In the genomic region with DNA sequence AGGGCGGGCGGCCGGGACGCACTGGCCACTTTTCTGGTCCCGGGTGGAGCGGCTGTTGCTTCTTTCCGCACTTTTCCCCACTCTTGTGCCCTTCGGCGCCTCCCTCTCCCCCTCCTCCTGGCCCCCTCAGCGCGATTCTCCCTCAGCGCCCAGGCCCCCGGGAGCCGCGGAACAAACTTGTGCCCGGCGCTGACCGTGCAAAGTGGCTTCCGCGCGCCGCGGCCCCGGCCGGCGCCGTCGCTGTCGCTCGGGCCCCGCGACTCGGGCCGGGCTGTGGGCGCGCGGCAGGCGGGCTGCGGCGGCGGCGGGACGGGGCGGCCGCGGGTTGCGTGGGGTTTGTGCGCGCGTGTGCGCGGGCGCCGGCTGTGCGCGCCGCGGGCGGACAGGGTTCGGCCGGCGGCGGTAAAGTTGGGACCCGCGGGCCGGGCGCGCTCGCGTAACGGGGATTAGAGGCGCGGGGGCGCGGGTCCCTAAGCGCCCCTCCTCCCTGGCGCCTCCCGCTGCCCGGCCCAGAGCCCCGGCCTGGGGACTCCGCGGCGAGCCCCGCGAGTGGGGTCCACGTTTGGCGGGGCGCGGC, we compare ENCODE assay signal across 8 cellular contexts. TPM values are rescaled to one million over a fixed set of nuclear protein-coding genes. Genes with fewer than 3 reads are reported as not detected.
DNase-seq lines count a peak whose midpoint lies in the region; ATAC-seq, FAIRE-seq and TF ChIP-seq lines count a peak whose summit lies in the region.

No MANE protein-coding gene starts in this region.

- FAIRE-seq in K562 (lab: Jason Lieb, UNC) = no peak

- no peaks in the 10 kb centered on the region for H3K9me3 ChIP-seq in BLaER1
- H3K9me3 ChIP-seq in K562 (replicated peaks; ENCODE audit: control insufficient read depth, insufficient read depth, low read depth, low read length) = no peaks in the 10 kb centered on the region
- no peaks in the 10 kb centered on the region for H3K9me3 ChIP-seq in stomach smooth muscle (ENCODE audit: control insufficient read depth in 2 of 2, low read length in 2 of 2)

- WGBS in K562 (ENCODE audit: insufficient coverage, low coverage, missing lambda C conversion rate) = 0% methylated on average over 25 of the region's 89 CpGs

- H2AFZ ChIP-seq in K562 (ENCODE audit: low read depth, low read length) = peak overlapping the region; percentile 98

- H3K4me1 ChIP-seq in BLaER1 (peaks cover 25% of the 10 kb centered on the region), K562 (replicated peaks in 1 of 2; ENCODE audit: control insufficient read depth in 2 of 2, insufficient read depth in 2 of 2, low read length in 2 of 2) (peaks cover 7 to 26% of the 10 kb centered on the region in 2 experiments; a peak in 3 of 5 replicates), stomach smooth muscle (ENCODE audit: control insufficient read depth, insufficient read depth, low read length) (peaks cover 6% of the 10 kb centered on the region)

- peaks cover 8% of the 10 kb centered on the region; the same call in 2 of the 3 replicates for H3K79me2 ChIP-seq in K562 (ENCODE audit: control insufficient read depth, insufficient read depth, low read length)

- BruUV-seq in K562 (replicated peaks; lab: Mats Ljungman, UMichigan) = no TSS peak

- no peaks in the 10 kb centered on the region for H3K36me3 ChIP-seq in BLaER1
- H3K36me3 ChIP-seq in K562 (ENCODE audit: control insufficient read depth, insufficient read depth, low read length) = no peaks in the 10 kb centered on the region
- H3K36me3 ChIP-seq in stomach smooth muscle (ENCODE audit: control insufficient read depth in 2 of 2, insufficient read depth in 2 of 2, low read length in 2 of 2) = no peaks in the 10 kb centered on the region

- no peak for TF ChIP-seq EP300 in K562 (IDR thresholded peaks at IDR 0.05; ENCODE audit: low read length)

- H3K27ac ChIP-seq in BLaER1 (peak overlapping the region; percentile 46; the same call in 1 of the 2 replicates), K562 (ENCODE audit: extremely low read depth, low read depth, low read length) (peak overlapping the region; percentile 75), layer of hippocampus (ENCODE audit: low read depth, low read length) (peak overlapping the region; percentile 77), stomach smooth muscle (ENCODE audit: low read length) (peak overlapping the region; percentile 85)

- POLR2A ChIA-PET in K562 (lab: Yijun Ruan, JAX) = no interaction called here

- peak overlapping the region; percentile 99 for H3K4me2 ChIP-seq in BLaER1
- peak overlapping the region; percentile 86; the same call in 1 of the 2 replicates for H3K4me2 ChIP-seq in K562 (ENCODE audit: insufficient read depth, low read length)

- intact Hi-C loops in K562 (cut with micrococcal nuclease) = no loop called here

- ATAC-seq in GM19467 (IDR thresholded peaks at IDR 0.05; ENCODE audit: unreplicated experiment) (peak; percentile 7), K562 (peak; percentile 44)

- TF ChIP-seq RAD21 in K562 (CRISPR knock-in tag; conservative IDR thresholded peaks at IDR 0.05 in 1 of 2, IDR thresholded peaks at IDR 0.05 in 1 of 2) = no peak

- no peak for TF ChIP-seq POLR2A in K562 (conservative IDR thresholded peaks at IDR 0.05)

- peaks cover 50% of the 10 kb centered on the region for H3K27me3 ChIP-seq in BLaER1
- H3K27me3 ChIP-seq in K562 (ENCODE audit: control insufficient read depth in 2 of 2, insufficient read depth in 2 of 2, low read length in 2 of 2) = peaks cover 3 to 5% of the 10 kb centered on the region in 2 experiments; a peak in 3 of 5 replicates
- no peaks in the 10 kb centered on the region for H3K27me3 ChIP-seq in layer of hippocampus (ENCODE audit: control insufficient read depth, insufficient read depth, low read length)
- no peaks in the 10 kb centered on the region for H3K27me3 ChIP-seq in stomach smooth muscle (ENCODE audit: control insufficient read depth in 1 of 2, insufficient read depth in 2 of 2, low read length in 2 of 2)

- no peaks in the 10 kb centered on the region for H3K9me1 ChIP-seq in K562 (ENCODE audit: control insufficient read depth, insufficient read depth, low read length)

- peaks cover 47% of the 10 kb centered on the region for H4K20me1 ChIP-seq in BLaER1
- peaks cover 8% of the 10 kb centered on the region; the same call in 1 of the 2 replicates for H4K20me1 ChIP-seq in K562 (replicated peaks; ENCODE audit: control insufficient read depth, insufficient read depth, low read length)

- in situ Hi-C loops in KBM-7 (cut with MboI; ENCODE audit: low pct_unique_long_range_greater_than_20kb, low sequenced_read_pairs) = no loop called here
- in situ Hi-C loops in K562 (cut with MboI) = no loop called here

- CTCF ChIA-PET in K562 (lab: Yijun Ruan, JAX; ENCODE audit: low intra/inter-chr PET ratio) = no interaction called here

- peak overlapping the region; percentile 80 for H3K9ac ChIP-seq in BLaER1
- H3K9ac ChIP-seq in K562 (ENCODE audit: insufficient read depth in 1 of 2, low read depth in 2 of 2, low read length in 2 of 2) = peak overlapping the region; percentile 64 to 93; a peak in 3 of 4 replicates
- peak overlapping the region; percentile 80 to 85 for H3K9ac ChIP-seq in stomach smooth muscle (ENCODE audit: low read length in 2 of 2)

- DNase-seq in KBM-7 (peak; percentile 67), K562 (ENCODE audit: extremely low read depth in 1 of 4, low spot score in 3 of 4) (peak in 1 of 4 experiments; percentile 23), HK-2 (ENCODE audit: unreplicated experiment) (no peak), NCI-H345 (lab: John Stamatoyannopoulos, UW) (no peak)

- TF ChIP-seq CTCF in K562 (IDR thresholded peaks at IDR 0.05 in 2 of 3, conservative IDR thresholded peaks at IDR 0.05 in 1 of 3; ENCODE audit: insufficient read depth in 2 of 3, low read depth in 1 of 3, low read length in 3 of 3) = no peak

- H3K4me3 ChIP-seq in BLaER1 (peak overlapping the region; percentile 89), K562 (peak overlapping the region; percentile 89), stomach smooth muscle (ENCODE audit: low read length in 2 of 2) (peak overlapping the region; percentile 91 to 92)

TF ChIP-seq in K562, 482 proteins besides CTCF, POLR2A, EP300 and RAD21:
- peak; percentile 43; the same call in 1 of the 2 replicates for TF ChIP-seq SAFB (IDR thresholded peaks at IDR 0.05; ENCODE audit: borderline replicate concordance, low read depth, low read length)
- 0 out of 2 replicates have a peak, but pooled peaks have one; percentile 10 for TF ChIP-seq ZEB2 (IDR thresholded peaks at IDR 0.05)
- TF ChIP-seq NCOA6 (IDR thresholded peaks at IDR 0.05) = 0 out of 2 replicates have a peak, but pooled peaks have one; percentile 43
- no peak for TF ChIP-seq POLR2AphosphoS5 (IDR thresholded peaks at IDR 0.05; ENCODE audit: control insufficient read depth, insufficient read depth, low read depth, low read length)
- peak; percentile 90; the same call in 1 of the 2 replicates for TF ChIP-seq HDAC6 (IDR thresholded peaks at IDR 0.05; ENCODE audit: low read depth, low read length)
- TF ChIP-seq HDAC1 (IDR thresholded peaks at IDR 0.05) = 0 out of 4 replicates have a peak, but pooled peaks of 1 of the 2 experiments have one; percentile 28
- TF ChIP-seq SMAD4 (CRISPR knock-in tag; conservative IDR thresholded peaks at IDR 0.05) = peak; percentile 43
- TF ChIP-seq KDM2B (CRISPR knock-in tag; IDR thresholded peaks at IDR 0.05) = 0 out of 2 replicates have a peak, but pooled peaks have one; percentile 0
- no peak for TF ChIP-seq DMBX1 (CRISPR knock-in tag; IDR thresholded peaks at IDR 0.05; ENCODE audit: borderline replicate concordance)
- TF ChIP-seq RBFOX2 (IDR thresholded peaks at IDR 0.05; ENCODE audit: low read depth, low read length) = peak; percentile 48; the same call in 1 of the 2 replicates
- no peak for TF ChIP-seq CREB3L1 (IDR thresholded peaks at IDR 0.05; ENCODE audit: borderline replicate concordance, low read depth)

RNA-seq across cellular contexts. Expression of gene ZEB1, which starts 0.7 kb away (rescaled TPM):
- total RNA-seq in K562 (2011; cell fraction: chromatin; rRNA removed; ENCODE audit: low replicate concordance) = 5.3 and 22.2 TPM in 2 replicates
- total RNA-seq in K562 (2011; cell fraction: nucleolus; rRNA removed) = 2.7 and 6.1 TPM in 2 replicates
- total RNA-seq in K562 (2011; cell fraction: nucleoplasm; rRNA removed) = 10.0 and 20.7 TPM in 2 replicates
- total RNA-seq in K562 (2014; rRNA removed) = 3.3 and 3.8 TPM in 2 replicates
- 8.4 and 10.3 TPM in 2 replicates for total RNA-seq in K562 (2014; rRNA removed; fragmentation: Illumina TruSeq; extraction: Trizol)
- 6.6 and 7.8 TPM in 2 replicates for total RNA-seq in K562 (2015; rRNA removed; fragmentation: Illumina TruSeq; extraction: Trizol)
- 6.6 and 7.0 TPM in 2 replicates for total RNA-seq in K562 (2021)
- polyA plus RNA-seq in K562 (2011; rRNA removed) = 4.3 and 4.9 TPM in 2 replicates
- 0.69 and 1.5 TPM in 2 replicates for polyA plus RNA-seq in K562 (2011; cell fraction: cytosol; rRNA removed)
- 4.0 and 4.4 TPM in 2 replicates for polyA plus RNA-seq in K562 (2011; cell fraction: nucleus; rRNA removed)
- 3.2 and 4.1 TPM in 2 replicates for polyA plus RNA-seq in K562 (2012)
- 4.9 and 5.7 TPM in 2 replicates for polyA plus RNA-seq in K562 (2014; fragmentation: Illumina TruSeq; extraction: Trizol)
- 1 to 10 TPM; 3.4 to 4.6 TPM for polyA plus RNA-seq in K562 (2014; fragmentation: Nextera tagmentation; extraction: Ambion mirVana)
- polyA plus RNA-seq in K562 (2014; rRNA removed) = 2.1 and 2.9 TPM in 2 replicates
- polyA minus RNA-seq in K562 (2011; rRNA and poly(A)+ RNA removed) = 24.4 and 33.0 TPM in 2 replicates
- polyA minus RNA-seq in K562 (2011; cell fraction: cytosol; rRNA and poly(A)+ RNA removed) = 3.7 and 8.3 TPM in 2 replicates
- 8.9 and 24.9 TPM in 2 replicates for polyA minus RNA-seq in K562 (2011; cell fraction: nucleus; rRNA and poly(A)+ RNA removed)
